ENCODE assay signal across 13 cellular contexts in genomic region chr2:98736464-98736889, GRCh38. TPM values are rescaled to one million over a fixed set of nuclear protein-coding genes. Genes with fewer than 3 reads are reported as not detected.
DNase-seq lines count a peak whose midpoint lies in the region; ATAC-seq and TF ChIP-seq lines count a peak whose summit lies in the region.
"Had no signal": no experiment of that assay in that cellular context is flagged by ENCODE, and none has a peak within 500 bp of the region (broad histone marks: within the 10 kb centered on the region; RNA-seq: fewer than 3 reads in every experiment).

No MANE protein-coding gene starts in this region.

- H3K27me3 Mint-ChIP-seq in activated T-cell treated with anti-CD3 and anti-CD28 coated beads, Interleukin-2, amount 50 U/mL, for 4 hours (ENCODE audit: low read depth): no peaks in the 10 kb centered on the region
- H3K27me3 Mint-ChIP-seq in naive thymus-derived CD4-positive, alpha-beta T cell: no peaks in the 10 kb centered on the region

- intact Hi-C loops in naive thymus-derived CD4-positive, alpha-beta T cell (cut with micrococcal nuclease): loop anchor here (1.0 to 10.0 kb wide), 7 partner anchors 25 to 598 kb away; partner anchors contain the start of genes EIF5B (in 1 of the 2) and TXNDC9 (in 1 of the 2)

- H3K4me3 ChIP-seq in NB4 (ENCODE audit: low read depth, low read length): no peak overlapping the region
- H3K4me3 ChIP-seq in naive thymus-derived CD4-positive, alpha-beta T cell (ENCODE audit: low read length): peak overlapping the region; percentile 13
- H3K4me3 ChIP-seq: tibial artery had no signal

- H3K36me3 ChIP-seq in naive thymus-derived CD4-positive, alpha-beta T cell (ENCODE audit: control insufficient read depth in 2 of 3, insufficient read depth in 3 of 3, low read length in 3 of 3): no peaks in the 10 kb centered on the region
- H3K36me3 ChIP-seq: tibial artery had no signal

- DNase-seq in activated T-cell treated with anti-CD3 and anti-CD28 coated beads, Interleukin-2, amount 50 U/mL, for 4 hours: no peak
- DNase-seq in activated T-cell treated with anti-CD3 and anti-CD28 coated beads for 4 hours: no peak
- peak; percentile 28 for DNase-seq in NB4 (ENCODE audit: low read depth)
- no peak for DNase-seq in activated naive CD4-positive, alpha-beta T cell treated with anti-CD3 and anti-CD28 coated beads, Interleukin-2, amount 50 U/mL, for 72 hours (ENCODE audit: low spot score in 2 of 2)
- DNase-seq in naive thymus-derived CD4-positive, alpha-beta T cell: peak in 2 of 9 donors; percentile 33 to 37
- no peak for DNase-seq in kidney tubule cell (ENCODE audit: low spot score)
- DNase-seq in SK-N-DZ (ENCODE audit: low spot score): no peak
- DNase-seq in ACHN: no peak
- DNase-seq: activated gamma-delta T cell, caudate nucleus, NCI-H1092 treated with DMSO at 0.1 percent for 48 hours, tibial artery had no signal

- H3K4me3 Mint-ChIP-seq in activated T-cell treated with anti-CD3 and anti-CD28 coated beads, Interleukin-2, amount 50 U/mL, for 4 hours: peak overlapping the region; percentile 37
- peak overlapping the region; percentile 30 to 75 (median 54) for H3K4me3 Mint-ChIP-seq in naive thymus-derived CD4-positive, alpha-beta T cell

- peaks cover 1% of the 10 kb centered on the region for H3K36me3 Mint-ChIP-seq in activated T-cell treated with anti-CD3 and anti-CD28 coated beads, Interleukin-2, amount 50 U/mL, for 4 hours (ENCODE audit: insufficient read depth)
- peaks cover 13 to 37% of the 10 kb centered on the region in 2 donors for H3K36me3 Mint-ChIP-seq in activated naive CD4-positive, alpha-beta T cell treated with anti-CD3 and anti-CD28 coated beads, Interleukin-2, amount 50 U/mL, for 72 hours
- H3K36me3 Mint-ChIP-seq in naive thymus-derived CD4-positive, alpha-beta T cell: peaks cover 0 to 35% (median 9%) of the 10 kb centered on the region in 5 donors

- CTCF ChIA-PET in naive thymus-derived CD4-positive, alpha-beta T cell (lab: Charles Lee): interaction anchor here (1.1 to 3.5 kb wide), 3 partner anchors 22 to 87 kb away, joined by 3 to 17 read pairs (median 7); no protein-coding TSS in a partner anchor

- in situ Hi-C loops in ACHN (cut with HindIII; ENCODE audit: low pct_ligation_motif_present, low pct_unique_long_range_greater_than_20kb, low sequenced_read_pairs): no loop called here

- no peak for TF ChIP-seq POLR2A in NB4 (IDR thresholded peaks at IDR 0.05; ENCODE audit: extremely low read depth, insufficient read length)

- H3K4me1 Mint-ChIP-seq in activated T-cell treated with anti-CD3 and anti-CD28 coated beads, Interleukin-2, amount 50 U/mL, for 4 hours (ENCODE audit: low read depth): peaks cover 73% of the 10 kb centered on the region
- H3K4me1 Mint-ChIP-seq in naive thymus-derived CD4-positive, alpha-beta T cell: peaks cover 46 to 93% (median 87%) of the 10 kb centered on the region in 7 donors

- peak overlapping the region; percentile 25 for H3K27ac ChIP-seq in naive thymus-derived CD4-positive, alpha-beta T cell (ENCODE audit: low read depth, low read length)
- H3K27ac ChIP-seq: tibial artery had no signal

- peaks cover 35 to 66% of the 10 kb centered on the region in 2 donors for H3K4me1 ChIP-seq in naive thymus-derived CD4-positive, alpha-beta T cell (ENCODE audit: control insufficient read depth in 2 of 2, insufficient read depth in 2 of 2, low read length in 2 of 2)

- no peaks in the 10 kb centered on the region for H3K9me3 ChIP-seq in naive thymus-derived CD4-positive, alpha-beta T cell (ENCODE audit: control insufficient read depth in 2 of 3, low read length in 3 of 3)
- H3K9me3 ChIP-seq: tibial artery had no signal

- no peak for TF ChIP-seq CTCF in NB4 (IDR thresholded peaks at IDR 0.05; ENCODE audit: low read depth, low read length)

- no peaks in the 10 kb centered on the region for H3K27me3 ChIP-seq in naive thymus-derived CD4-positive, alpha-beta T cell (ENCODE audit: control insufficient read depth in 2 of 2, insufficient read depth in 2 of 2, low read length in 2 of 2)
- H3K27me3 ChIP-seq: tibial artery had no signal

- H3K9me3 Mint-ChIP-seq in activated T-cell treated with anti-CD3 and anti-CD28 coated beads, Interleukin-2, amount 50 U/mL, for 4 hours: no peaks in the 10 kb centered on the region
- H3K9me3 Mint-ChIP-seq in activated naive CD4-positive, alpha-beta T cell treated with anti-CD3 and anti-CD28 coated beads, Interleukin-2, amount 50 U/mL, for 72 hours: peaks cover 8 to 19% of the 10 kb centered on the region in 2 donors
- peaks cover 0 to 5% (median 0%) of the 10 kb centered on the region in 11 donors for H3K9me3 Mint-ChIP-seq in naive thymus-derived CD4-positive, alpha-beta T cell

- POLR2A ChIA-PET in naive thymus-derived CD4-positive, alpha-beta T cell (lab: Charles Lee): interaction anchor here (0.6 to 28.9 kb wide), 11 partner anchors 8 to 87 kb away, joined by 3 to 604 read pairs (median 4); no protein-coding TSS in a partner anchor

- H3K27ac Mint-ChIP-seq in activated naive CD4-positive, alpha-beta T cell treated with anti-CD3 and anti-CD28 coated beads, Interleukin-2, amount 50 U/mL, for 72 hours: peak overlapping the region; percentile 44 to 47
- H3K27ac Mint-ChIP-seq in naive thymus-derived CD4-positive, alpha-beta T cell: peak overlapping the region; percentile 68 to 93 (median 89)

- peak; percentile 86 to 87 for ATAC-seq in activated T-cell treated with anti-CD3 and anti-CD28 coated beads, Interleukin-2, amount 50 U/mL, for 4 hours
- ATAC-seq in activated naive CD4-positive, alpha-beta T cell treated with anti-CD3 and anti-CD28 coated beads, Interleukin-2, amount 50 U/mL, for 72 hours: peak; percentile 83 to 85
- ATAC-seq in naive thymus-derived CD4-positive, alpha-beta T cell: peak; percentile 16
- ATAC-seq: SK-N-SH treated with all-trans-retinoic acid at 6 μM for 48 hours had no signal

RNA-seq across cellular contexts. Expression of gene MGAT4A, which starts 5.5 kb away (rescaled TPM):
- 10 to 100 TPM; 24.8 to 33.1 (median 32.4) TPM for total RNA-seq in activated T-cell treated with anti-CD3 and anti-CD28 coated beads, Interleukin-2, amount 50 U/mL, for 4 hours
- total RNA-seq in activated naive CD4-positive, alpha-beta T cell treated with anti-CD3 and anti-CD28 coated beads, Interleukin-2, amount 50 U/mL, for 72 hours: 10 to 100 TPM; 59.1 to 95.6 TPM
- total RNA-seq in naive thymus-derived CD4-positive, alpha-beta T cell: 100 to 1,000 TPM; 125 to 308 (median 240) TPM
- polyA plus RNA-seq in naive thymus-derived CD4-positive, alpha-beta T cell: 100 to 1,000 TPM; 262 to 349 TPM
- polyA plus RNA-seq in SK-N-DZ (2014; cell fraction: cytosol; rRNA removed): 7.7 and 18.2 TPM in 2 replicates
- 9.6 and 16.7 TPM in 2 replicates for polyA plus RNA-seq in SK-N-DZ (2014; cell fraction: nucleus; rRNA removed)

Comparison
In these comparisons a context has a peak if more than half of its experiments do, and no peak if none do; other contexts are left out.
1. ATAC-seq: peak in every context shown above with its lines; median percentile 86 in activated T-cell treated with anti-CD3 and anti-CD28 coated beads, Interleukin-2, amount 50 U/mL, for 4 hours; 84 in activated naive CD4-positive, alpha-beta T cell treated with anti-CD3 and anti-CD28 coated beads, Interleukin-2, amount 50 U/mL, for 72 hours; 16 in naive thymus-derived CD4-positive, alpha-beta T cell.